29 cellular contexts compared by ENCODE assay signal in genomic region chr1:37731312-37732019, GRCh38. TPM values are rescaled to one million over a fixed set of nuclear protein-coding genes. Genes with fewer than 3 reads are reported as not detected.
"Had no signal": no experiment of that assay in that cellular context is flagged by ENCODE, and none has a peak within 500 bp of the region (broad histone marks: within the 10 kb centered on the region; RNA-seq: fewer than 3 reads in every experiment).

No MANE protein-coding gene starts in this region.

- H3K4me1 ChIP-seq: ascending aorta, foreskin keratinocyte, left ventricle myocardium inferior, psoas muscle, suprapubic skin, tibial artery had no signal

- H3K4me3 ChIP-seq: ascending aorta, cardiac muscle cell, left ventricle myocardium inferior, ovary, psoas muscle, smooth muscle cell, stomach, suprapubic skin, tibial artery had no signal

- H3K9me3 ChIP-seq: ascending aorta, left ventricle myocardium inferior, neutrophil, ovary, psoas muscle, stomach, suprapubic skin, tibial artery had no signal

- DNase-seq: activated CD4-positive, alpha-beta T cell treated with anti-CD3 and anti-CD28 coated beads for 48 hours; activated CD4-positive, alpha-beta T cell treated with anti-CD3 and anti-CD28 coated beads, Interleukin-2, amount 50 U/mL, for 48 hours; activated CD8-positive, alpha-beta memory T cell treated with anti-CD3 and anti-CD28 coated beads for 24 hours; activated CD8-positive, alpha-beta memory T cell treated with anti-CD3 and anti-CD28 coated beads, Interleukin-2, amount 50 U/mL, for 4 hours; activated effector memory CD4-positive, alpha-beta T cell treated with anti-CD3 and anti-CD28 coated beads, Interleukin-2, amount 50 U/mL, for 16 hours; activated naive CD4-positive, alpha-beta T cell treated with anti-CD3 and anti-CD28 coated beads for 36 hours; activated naive CD8-positive, alpha-beta T cell treated with anti-CD3 and anti-CD28 coated beads, Interleukin-2, amount 10 ng/mL, durations not matched to agents 7 days and 5 days; activated T-cell treated with anti-CD3 and anti-CD28 coated beads, Interleukin-2, amount 50 U/mL, for 1 hour; foreskin keratinocyte; left ventricle myocardium inferior; ovary; stimulated activated CD4-positive, alpha-beta T cell treated with anti-CD3 and anti-CD28 coated beads, Interleukin-15, amount 100 ng/mL, for 24 hours; stimulated activated CD4-positive, alpha-beta T cell treated with anti-CD3 and anti-CD28 coated beads, Interleukin-2, amount 100 ng/mL, for 24 hours; stimulated activated naive B cell treated with anti-CD40 and anti-IgM and Interleukin-4, amounts not matched to agents 10 μg/mL and 1 μg/mL and 100 μg/mL, for 72 hours; stomach; T-helper 9 cell had no signal

- ATAC-seq: activated CD4-positive, CD25-positive, alpha-beta regulatory T cell treated with anti-CD3 and anti-CD28 coated beads, Interleukin-2, amount 50 U/mL, for 24 hours; esophagus mucosa; foreskin keratinocyte; psoas muscle; stimulated activated naive B cell treated with anti-CD40 and anti-IgM and Interleukin-4, amounts not matched to agents 10 μg/mL and 1 μg/mL and 100 μg/mL, for 72 hours had no signal

- H3K36me3 ChIP-seq: ascending aorta, cardiac muscle cell, left ventricle myocardium inferior, neutrophil, ovary, stomach, suprapubic skin, tibial artery had no signal

- H3K27me3 ChIP-seq: ascending aorta, ovary had no signal

- H3K27ac ChIP-seq: ascending aorta, cardiac muscle cell, foreskin keratinocyte, left ventricle myocardium inferior, neutrophil, ovary, psoas muscle, stomach, suprapubic skin, tibial artery, VCaP had no signal

- FAIRE-seq: islet of Langerhans, TTC549 had no signal

RNA-seq across cellular contexts. Expression of gene EPHA10, which starts 33.5 kb away (rescaled TPM):
- total RNA-seq: activated naive CD8-positive, alpha-beta T cell treated with anti-CD3 and anti-CD28 coated beads, Interleukin-2, amount 10 ng/mL, durations not matched to agents 7 days and 5 days; cardiac muscle cell; foreskin keratinocyte; lung microvascular endothelial cell; psoas muscle; smooth muscle cell had no signal
- polyA plus RNA-seq: foreskin keratinocyte, smooth muscle cell had no signal
